1 cellular context compared by ENCODE assay signal in the genomic region with DNA sequence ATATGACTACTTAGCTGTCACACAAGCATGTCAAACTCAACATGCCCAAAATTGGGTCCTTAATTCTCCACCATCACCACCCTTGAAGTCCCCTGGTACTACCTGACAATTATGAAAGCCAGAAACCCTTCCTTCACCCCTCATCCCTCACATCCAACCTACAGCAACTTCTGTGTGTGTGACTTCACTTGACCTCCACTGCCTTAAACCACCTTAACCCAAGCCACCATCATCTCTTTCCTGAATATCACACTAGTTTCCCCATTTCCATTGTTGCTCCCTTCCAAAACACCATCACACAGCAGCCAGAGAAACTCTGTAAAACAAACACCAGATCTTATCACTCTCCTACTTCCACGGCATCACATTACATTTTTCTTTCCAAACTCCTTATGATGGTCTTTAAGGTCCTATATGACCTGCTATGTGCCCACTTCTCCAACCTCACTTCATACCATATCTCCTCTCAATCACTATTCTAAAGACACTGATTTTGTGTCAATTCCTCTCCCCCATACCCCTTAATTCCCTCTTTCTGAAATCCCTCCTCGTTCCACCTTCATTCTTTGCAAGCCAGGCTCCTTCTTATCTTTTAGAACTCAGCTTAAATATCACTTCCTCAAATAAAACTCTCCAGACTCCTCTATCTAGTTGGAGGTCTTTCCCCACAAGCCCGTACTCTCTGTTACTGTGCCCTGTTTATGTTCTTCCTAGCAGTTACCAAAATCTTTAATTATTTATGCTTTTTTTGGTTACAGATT.
TF ChIP-seq lines count a peak whose summit lies in the region.

No MANE protein-coding gene starts in this region.

TF ChIP-seq in WTC11, 78 proteins besides CTCF, POLR2A, EP300 and RAD21 (continued from another document):
- no peak for TF ChIP-seq AR (CRISPR knock-in tag; IDR thresholded peaks at IDR 0.05)
- TF ChIP-seq, protein P1, sequence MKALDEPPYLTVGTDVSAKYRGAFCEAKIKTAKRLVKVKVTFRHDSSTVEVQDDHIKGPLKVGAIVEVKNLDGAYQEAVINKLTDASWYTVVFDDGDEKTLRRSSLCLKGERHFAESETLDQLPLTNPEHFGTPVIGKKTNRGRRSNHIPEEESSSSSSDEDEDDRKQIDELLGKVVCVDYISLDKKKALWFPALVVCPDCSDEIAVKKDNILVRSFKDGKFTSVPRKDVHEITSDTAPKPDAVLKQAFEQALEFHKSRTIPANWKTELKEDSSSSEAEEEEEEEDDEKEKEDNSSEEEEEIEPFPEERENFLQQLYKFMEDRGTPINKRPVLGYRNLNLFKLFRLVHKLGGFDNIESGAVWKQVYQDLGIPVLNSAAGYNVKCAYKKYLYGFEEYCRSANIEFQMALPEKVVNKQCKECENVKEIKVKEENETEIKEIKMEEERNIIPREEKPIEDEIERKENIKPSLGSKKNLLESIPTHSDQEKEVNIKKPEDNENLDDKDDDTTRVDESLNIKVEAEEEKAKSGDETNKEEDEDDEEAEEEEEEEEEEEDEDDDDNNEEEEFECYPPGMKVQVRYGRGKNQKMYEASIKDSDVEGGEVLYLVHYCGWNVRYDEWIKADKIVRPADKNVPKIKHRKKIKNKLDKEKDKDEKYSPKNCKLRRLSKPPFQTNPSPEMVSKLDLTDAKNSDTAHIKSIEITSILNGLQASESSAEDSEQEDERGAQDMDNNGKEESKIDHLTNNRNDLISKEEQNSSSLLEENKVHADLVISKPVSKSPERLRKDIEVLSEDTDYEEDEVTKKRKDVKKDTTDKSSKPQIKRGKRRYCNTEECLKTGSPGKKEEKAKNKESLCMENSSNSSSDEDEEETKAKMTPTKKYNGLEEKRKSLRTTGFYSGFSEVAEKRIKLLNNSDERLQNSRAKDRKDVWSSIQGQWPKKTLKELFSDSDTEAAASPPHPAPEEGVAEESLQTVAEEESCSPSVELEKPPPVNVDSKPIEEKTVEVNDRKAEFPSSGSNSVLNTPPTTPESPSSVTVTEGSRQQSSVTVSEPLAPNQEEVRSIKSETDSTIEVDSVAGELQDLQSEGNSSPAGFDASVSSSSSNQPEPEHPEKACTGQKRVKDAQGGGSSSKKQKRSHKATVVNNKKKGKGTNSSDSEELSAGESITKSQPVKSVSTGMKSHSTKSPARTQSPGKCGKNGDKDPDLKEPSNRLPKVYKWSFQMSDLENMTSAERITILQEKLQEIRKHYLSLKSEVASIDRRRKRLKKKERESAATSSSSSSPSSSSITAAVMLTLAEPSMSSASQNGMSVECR (CRISPR knock-in tag; IDR thresholded peaks at IDR 0.05; ENCODE audit: borderline replicate concordance): no peak
- TF ChIP-seq, protein P2, sequence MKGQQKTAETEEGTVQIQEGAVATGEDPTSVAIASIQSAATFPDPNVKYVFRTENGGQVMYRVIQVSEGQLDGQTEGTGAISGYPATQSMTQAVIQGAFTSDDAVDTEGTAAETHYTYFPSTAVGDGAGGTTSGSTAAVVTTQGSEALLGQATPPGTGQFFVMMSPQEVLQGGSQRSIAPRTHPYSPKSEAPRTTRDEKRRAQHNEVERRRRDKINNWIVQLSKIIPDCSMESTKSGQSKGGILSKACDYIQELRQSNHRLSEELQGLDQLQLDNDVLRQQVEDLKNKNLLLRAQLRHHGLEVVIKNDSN (CRISPR knock-in tag; IDR thresholded peaks at IDR 0.05): no peak
- TF ChIP-seq ZMAT4 (CRISPR knock-in tag; IDR thresholded peaks at IDR 0.05): no peak
- no peak for TF ChIP-seq ZNF532 (CRISPR knock-in tag; IDR thresholded peaks at IDR 0.05; ENCODE audit: borderline replicate concordance)
- no peak for TF ChIP-seq TP53 (CRISPR knock-in tag; IDR thresholded peaks at IDR 0.05)
- no peak for TF ChIP-seq GABPB1 (CRISPR knock-in tag; IDR thresholded peaks at IDR 0.05)
- no peak for TF ChIP-seq NFATC4 (CRISPR knock-in tag; IDR thresholded peaks at IDR 0.05)
- no peak for TF ChIP-seq MYBL2 (CRISPR knock-in tag; IDR thresholded peaks at IDR 0.05)
- TF ChIP-seq E2F1 (CRISPR knock-in tag; IDR thresholded peaks at IDR 0.05): no peak
